1 cellular context compared by ENCODE assay signal in genomic region chr18:48074929-48075706, GRCh38.
TF ChIP-seq lines count a peak whose summit lies in the region.

No MANE protein-coding gene starts in this region.

TF ChIP-seq in H1, 55 proteins besides CTCF, POLR2A, EP300 and RAD21 (continued from another document):
- TF ChIP-seq RFX5 (IDR thresholded peaks at IDR 0.05; ENCODE audit: borderline replicate concordance, low read depth, low read length) (no peak), EGR1 (IDR thresholded peaks at IDR 0.05; ENCODE audit: borderline replicate concordance, low read depth, low read length) (no peak)
